1 cellular context compared by ENCODE assay signal in genomic region chr2:96325884-96326255, GRCh38.
TF ChIP-seq lines count a peak whose summit lies in the region.

No MANE protein-coding gene starts in this region.

TF ChIP-seq in HEK293T, 16 proteins besides CTCF, POLR2A, EP300 and RAD21:
- TF ChIP-seq FOXM1 (IDR thresholded peaks at IDR 0.05; ENCODE audit: borderline replicate concordance) (no peak), BHLHE40 (IDR thresholded peaks at IDR 0.05; ENCODE audit: borderline replicate concordance) (no peak), ZNF384 (IDR thresholded peaks at IDR 0.05) (no peak), SP1 (IDR thresholded peaks at IDR 0.05) (no peak), ARNT (IDR thresholded peaks at IDR 0.05) (no peak)
